ENCODE assay signal across 11 cellular contexts in the genomic region with DNA sequence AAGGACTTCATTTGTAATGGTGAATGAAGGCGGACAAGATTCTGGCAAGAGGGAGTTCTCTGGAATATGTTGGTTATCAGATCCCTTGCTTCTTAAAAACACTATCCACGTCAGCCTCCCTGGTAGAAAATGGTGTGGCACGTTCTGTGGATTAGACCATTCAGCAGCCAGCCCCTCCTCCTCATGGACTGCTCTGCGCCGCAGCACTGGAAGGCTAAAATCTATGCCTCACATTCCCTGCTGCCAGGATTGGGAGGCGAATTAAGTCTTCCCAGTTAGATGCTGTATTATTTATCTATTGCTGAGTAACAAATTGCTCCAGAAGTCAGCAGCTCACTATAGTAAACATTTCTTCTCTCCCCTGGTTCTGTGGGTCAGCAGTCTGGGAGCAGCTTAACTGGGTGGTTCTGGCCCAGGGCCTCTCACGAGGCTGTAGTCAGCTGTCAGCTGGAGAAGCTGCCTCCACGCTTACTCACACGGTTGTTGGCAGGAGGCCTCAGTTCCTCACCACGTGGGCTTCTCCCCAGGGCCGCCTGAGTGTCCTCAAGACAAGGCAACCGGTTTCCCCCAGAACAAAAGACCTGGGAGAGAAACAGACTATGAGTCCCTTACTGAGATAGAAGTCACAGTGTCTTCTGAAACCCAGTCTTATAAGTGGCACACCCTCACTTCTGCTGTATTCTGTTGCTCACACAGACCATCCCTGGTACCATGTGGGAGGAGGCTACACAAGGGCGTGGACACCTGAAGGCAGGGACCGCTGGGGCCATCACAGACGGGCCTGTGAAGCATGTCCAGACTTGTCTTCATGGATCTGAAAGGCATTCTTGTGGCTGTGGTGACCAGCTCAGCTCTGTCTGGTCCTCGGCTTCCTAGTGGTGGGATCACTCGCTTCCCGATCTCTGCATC.
DNase-seq lines count a peak whose midpoint lies in the region; ATAC-seq and TF ChIP-seq lines count a peak whose summit lies in the region.
"Had no signal": no experiment of that assay in that cellular context is flagged by ENCODE, and none has a peak within 500 bp of the region (broad histone marks: within the 10 kb centered on the region; RNA-seq: fewer than 3 reads in every experiment).

No MANE protein-coding gene starts in this region.

- POLR2A ChIA-PET in BJ (lab: Charles Lee), result no interaction called here

- H3K36me3 Mint-ChIP-seq in type B pancreatic cell, result no peaks in the 10 kb centered on the region

- ATAC-seq in GM21528 (IDR thresholded peaks at IDR 0.05; ENCODE audit: low FRiP score, unreplicated experiment), result no peak

- H3K27me3 Mint-ChIP-seq in type B pancreatic cell, result no peaks in the 10 kb centered on the region

- no peak overlapping the region for H3K27ac ChIP-seq in spleen

- no peaks in the 10 kb centered on the region for H3K27me3 ChIP-seq in BJ (ENCODE audit: control insufficient read depth, insufficient read depth, low read length)
- no peaks in the 10 kb centered on the region for H3K27me3 ChIP-seq in spleen (replicated peaks in 1 of 7)

- DNase-seq in BJ (ENCODE audit: low read depth) (peak; percentile 81), SK-MEL-5 (ENCODE audit: low read depth, low spot score) (peak; percentile 60), foreskin fibroblast (peak; percentile 77 to 81), posterior vena cava (ENCODE audit: low spot score) (peak; percentile 96), type B pancreatic cell (ENCODE audit: extremely low spot score, unreplicated experiment) (no peak), spleen (no peak), SKM-1 (lab: John Stamatoyannopoulos, UW; ENCODE audit: unreplicated experiment) (no peak)
- DNase-seq: activated effector memory CD4-positive, alpha-beta T cell treated with anti-CD3 and anti-CD28 coated beads, Interleukin-2, amount 50 U/mL, for 16 hours; DND-41; stimulated activated CD4-positive, alpha-beta T cell treated with anti-CD3 and anti-CD28 coated beads, Interleukin-4, amount 100 ng/mL, for 1 hour had no signal

- no peak overlapping the region for H3K4me3 Mint-ChIP-seq in type B pancreatic cell

- in situ Hi-C loops in SK-MEL-5 (cut with HindIII; ENCODE audit: low pct_unique_long_range_greater_than_20kb, low sequenced_read_pairs), result no loop called here

- H3K4me1 ChIP-seq in spleen, result no peaks in the 10 kb centered on the region

- intact Hi-C loops in posterior vena cava (cut with DNase I) (loop anchor here in 1 of 2 donors (5.0 kb wide), 1 partner anchor 613 kb away; no protein-coding TSS in a partner anchor), spleen (cut with DNase I; ENCODE audit: low total_unique reads) (no loop called here)

- 79 to 87% (median 81%) methylated on average over 17 to 18 of the region's 18 CpGs for WGBS in spleen, 5 donors

- peaks cover 2% of the 10 kb centered on the region for H3K9me3 Mint-ChIP-seq in type B pancreatic cell

- no peak for TF ChIP-seq POLR2A in spleen (IDR thresholded peaks at IDR 0.05)

- no peak overlapping the region for H3K4me3 ChIP-seq in BJ (ENCODE audit: low read depth, low read length)
- no peak overlapping the region for H3K4me3 ChIP-seq in foreskin fibroblast (ENCODE audit: low read depth in 1 of 2, low read length in 2 of 2)
- H3K4me3 ChIP-seq in spleen, result no peak overlapping the region

- TF ChIP-seq CTCF in BJ (IDR thresholded peaks at IDR 0.05; ENCODE audit: insufficient read depth, low read depth, low read length) (no peak), foreskin fibroblast (IDR thresholded peaks at IDR 0.05; ENCODE audit: low read depth, low read length) (no peak), type B pancreatic cell (conservative IDR thresholded peaks at IDR 0.05) (no peak), spleen (IDR thresholded peaks at IDR 0.05 in 8 of 11, conservative IDR thresholded peaks at IDR 0.05 in 3 of 11) (no peak)

- H3K27ac Mint-ChIP-seq in type B pancreatic cell, result no peak overlapping the region

- CTCF ChIA-PET in BJ (lab: Yijun Ruan, JAX), result no interaction called here

- H3K36me3 ChIP-seq in BJ (ENCODE audit: control insufficient read depth, insufficient read depth, low read length) (no peaks in the 10 kb centered on the region), spleen (no peaks in the 10 kb centered on the region)

- no peaks in the 10 kb centered on the region for H3K4me1 Mint-ChIP-seq in type B pancreatic cell (ENCODE audit: unreplicated experiment)

- no peaks in the 10 kb centered on the region for H3K9me3 ChIP-seq in spleen

Comparison
In these comparisons a context has a peak if more than half of its experiments do, and no peak if none do; other contexts are left out.
1. DNase-seq: peak in BJ (single experiment), SK-MEL-5 (single experiment), foreskin fibroblast (2 of 2) and posterior vena cava (single experiment); none in type B pancreatic cell (single experiment), spleen (single experiment) and SKM-1 (single experiment).